In the genomic region with DNA sequence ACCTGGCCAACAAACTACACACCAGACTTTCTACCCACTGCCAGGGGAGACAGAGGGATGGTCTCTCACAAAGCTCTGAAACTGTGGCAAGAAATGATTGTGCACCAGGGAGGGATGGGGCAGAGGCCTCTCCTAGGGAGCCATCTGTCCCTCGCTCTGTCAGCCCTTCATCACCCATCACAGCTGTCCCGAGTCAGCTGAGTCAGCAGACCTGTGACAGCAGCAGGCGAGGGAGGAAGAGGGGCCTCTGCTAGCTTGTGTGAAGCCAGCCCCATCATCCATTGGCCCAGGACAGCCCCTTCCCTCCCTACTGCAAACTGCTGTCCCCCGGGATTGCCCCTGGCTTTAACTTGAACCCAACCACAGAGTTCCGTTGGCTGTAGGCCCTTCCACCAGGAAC, we compare ENCODE assay signal across 1 cellular context.
TF ChIP-seq lines count a peak whose summit lies in the region.

No MANE protein-coding gene starts in this region.

TF ChIP-seq in K562, 482 proteins besides CTCF, POLR2A, EP300 and RAD21 (continued from another document and continues in another):
- TF ChIP-seq, protein P1, sequence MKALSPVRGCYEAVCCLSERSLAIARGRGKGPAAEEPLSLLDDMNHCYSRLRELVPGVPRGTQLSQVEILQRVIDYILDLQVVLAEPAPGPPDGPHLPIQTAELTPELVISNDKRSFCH (CRISPR knock-in tag; IDR thresholded peaks at IDR 0.05), result no peak
- TF ChIP-seq, protein P1 (tag; IDR thresholded peaks at IDR 0.05), result no peak
- TF ChIP-seq JUND (IDR thresholded peaks at IDR 0.05; ENCODE audit: borderline replicate concordance, low read depth, low read length), result no peak
- TF ChIP-seq JUND (tag; IDR thresholded peaks at IDR 0.05; ENCODE audit: borderline replicate concordance, low read depth, low read length), result peak; percentile 12; the same call in 1 of the 3 replicates
- no peak for TF ChIP-seq POU5F1 (IDR thresholded peaks at IDR 0.05; ENCODE audit: borderline replicate concordance, low read depth, low read length, partially characterized antibody)
- TF ChIP-seq HNRNPLL (IDR thresholded peaks at IDR 0.05; ENCODE audit: low read depth, low read length, poor library complexity, severe bottlenecking), result no peak
- TF ChIP-seq, protein P2, sequence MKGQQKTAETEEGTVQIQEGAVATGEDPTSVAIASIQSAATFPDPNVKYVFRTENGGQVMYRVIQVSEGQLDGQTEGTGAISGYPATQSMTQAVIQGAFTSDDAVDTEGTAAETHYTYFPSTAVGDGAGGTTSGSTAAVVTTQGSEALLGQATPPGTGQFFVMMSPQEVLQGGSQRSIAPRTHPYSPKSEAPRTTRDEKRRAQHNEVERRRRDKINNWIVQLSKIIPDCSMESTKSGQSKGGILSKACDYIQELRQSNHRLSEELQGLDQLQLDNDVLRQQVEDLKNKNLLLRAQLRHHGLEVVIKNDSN (CRISPR knock-in tag; IDR thresholded peaks at IDR 0.05), result no peak
- no peak for TF ChIP-seq ZNF347 (CRISPR knock-in tag; IDR thresholded peaks at IDR 0.05; ENCODE audit: low read depth)
- TF ChIP-seq POLR2B (IDR thresholded peaks at IDR 0.05; ENCODE audit: low read depth, partially characterized antibody), result no peak
- TF ChIP-seq NR4A1 (CRISPR knock-in tag; IDR thresholded peaks at IDR 0.05), result no peak
- TF ChIP-seq NR4A1 (tag; IDR thresholded peaks at IDR 0.05), result no peak
- TF ChIP-seq ARID2 (IDR thresholded peaks at IDR 0.05), result no peak
- TF ChIP-seq HNRNPK (IDR thresholded peaks at IDR 0.05; ENCODE audit: low read depth, low read length, poor library complexity, severe bottlenecking), result no peak
- no peak for TF ChIP-seq SREBF1 (IDR thresholded peaks at IDR 0.05; ENCODE audit: borderline replicate concordance, low read depth, low read length)
- TF ChIP-seq, protein P3, sequence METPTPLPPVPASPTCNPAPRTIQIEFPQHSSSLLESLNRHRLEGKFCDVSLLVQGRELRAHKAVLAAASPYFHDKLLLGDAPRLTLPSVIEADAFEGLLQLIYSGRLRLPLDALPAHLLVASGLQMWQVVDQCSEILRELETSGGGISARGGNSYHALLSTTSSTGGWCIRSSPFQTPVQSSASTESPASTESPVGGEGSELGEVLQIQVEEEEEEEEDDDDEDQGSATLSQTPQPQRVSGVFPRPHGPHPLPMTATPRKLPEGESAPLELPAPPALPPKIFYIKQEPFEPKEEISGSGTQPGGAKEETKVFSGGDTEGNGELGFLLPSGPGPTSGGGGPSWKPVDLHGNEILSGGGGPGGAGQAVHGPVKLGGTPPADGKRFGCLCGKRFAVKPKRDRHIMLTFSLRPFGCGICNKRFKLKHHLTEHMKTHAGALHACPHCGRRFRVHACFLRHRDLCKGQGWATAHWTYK (CRISPR knock-in tag; IDR thresholded peaks at IDR 0.05), result peak; percentile 56; the same call in 1 of the 2 replicates
- no peak for TF ChIP-seq LCOR (CRISPR knock-in tag; IDR thresholded peaks at IDR 0.05)
- no peak for TF ChIP-seq MYBL2 (IDR thresholded peaks at IDR 0.05; ENCODE audit: low read depth)
- no peak for TF ChIP-seq MYBL2 (CRISPR knock-in tag; IDR thresholded peaks at IDR 0.05; ENCODE audit: borderline replicate concordance)
- TF ChIP-seq ZNF197 (CRISPR knock-in tag; IDR thresholded peaks at IDR 0.05; ENCODE audit: low read depth), result no peak
- TF ChIP-seq ZNF316 (IDR thresholded peaks at IDR 0.05), result peak; percentile 98
- TF ChIP-seq KHSRP (IDR thresholded peaks at IDR 0.05), result no peak
- TF ChIP-seq, protein P4, sequence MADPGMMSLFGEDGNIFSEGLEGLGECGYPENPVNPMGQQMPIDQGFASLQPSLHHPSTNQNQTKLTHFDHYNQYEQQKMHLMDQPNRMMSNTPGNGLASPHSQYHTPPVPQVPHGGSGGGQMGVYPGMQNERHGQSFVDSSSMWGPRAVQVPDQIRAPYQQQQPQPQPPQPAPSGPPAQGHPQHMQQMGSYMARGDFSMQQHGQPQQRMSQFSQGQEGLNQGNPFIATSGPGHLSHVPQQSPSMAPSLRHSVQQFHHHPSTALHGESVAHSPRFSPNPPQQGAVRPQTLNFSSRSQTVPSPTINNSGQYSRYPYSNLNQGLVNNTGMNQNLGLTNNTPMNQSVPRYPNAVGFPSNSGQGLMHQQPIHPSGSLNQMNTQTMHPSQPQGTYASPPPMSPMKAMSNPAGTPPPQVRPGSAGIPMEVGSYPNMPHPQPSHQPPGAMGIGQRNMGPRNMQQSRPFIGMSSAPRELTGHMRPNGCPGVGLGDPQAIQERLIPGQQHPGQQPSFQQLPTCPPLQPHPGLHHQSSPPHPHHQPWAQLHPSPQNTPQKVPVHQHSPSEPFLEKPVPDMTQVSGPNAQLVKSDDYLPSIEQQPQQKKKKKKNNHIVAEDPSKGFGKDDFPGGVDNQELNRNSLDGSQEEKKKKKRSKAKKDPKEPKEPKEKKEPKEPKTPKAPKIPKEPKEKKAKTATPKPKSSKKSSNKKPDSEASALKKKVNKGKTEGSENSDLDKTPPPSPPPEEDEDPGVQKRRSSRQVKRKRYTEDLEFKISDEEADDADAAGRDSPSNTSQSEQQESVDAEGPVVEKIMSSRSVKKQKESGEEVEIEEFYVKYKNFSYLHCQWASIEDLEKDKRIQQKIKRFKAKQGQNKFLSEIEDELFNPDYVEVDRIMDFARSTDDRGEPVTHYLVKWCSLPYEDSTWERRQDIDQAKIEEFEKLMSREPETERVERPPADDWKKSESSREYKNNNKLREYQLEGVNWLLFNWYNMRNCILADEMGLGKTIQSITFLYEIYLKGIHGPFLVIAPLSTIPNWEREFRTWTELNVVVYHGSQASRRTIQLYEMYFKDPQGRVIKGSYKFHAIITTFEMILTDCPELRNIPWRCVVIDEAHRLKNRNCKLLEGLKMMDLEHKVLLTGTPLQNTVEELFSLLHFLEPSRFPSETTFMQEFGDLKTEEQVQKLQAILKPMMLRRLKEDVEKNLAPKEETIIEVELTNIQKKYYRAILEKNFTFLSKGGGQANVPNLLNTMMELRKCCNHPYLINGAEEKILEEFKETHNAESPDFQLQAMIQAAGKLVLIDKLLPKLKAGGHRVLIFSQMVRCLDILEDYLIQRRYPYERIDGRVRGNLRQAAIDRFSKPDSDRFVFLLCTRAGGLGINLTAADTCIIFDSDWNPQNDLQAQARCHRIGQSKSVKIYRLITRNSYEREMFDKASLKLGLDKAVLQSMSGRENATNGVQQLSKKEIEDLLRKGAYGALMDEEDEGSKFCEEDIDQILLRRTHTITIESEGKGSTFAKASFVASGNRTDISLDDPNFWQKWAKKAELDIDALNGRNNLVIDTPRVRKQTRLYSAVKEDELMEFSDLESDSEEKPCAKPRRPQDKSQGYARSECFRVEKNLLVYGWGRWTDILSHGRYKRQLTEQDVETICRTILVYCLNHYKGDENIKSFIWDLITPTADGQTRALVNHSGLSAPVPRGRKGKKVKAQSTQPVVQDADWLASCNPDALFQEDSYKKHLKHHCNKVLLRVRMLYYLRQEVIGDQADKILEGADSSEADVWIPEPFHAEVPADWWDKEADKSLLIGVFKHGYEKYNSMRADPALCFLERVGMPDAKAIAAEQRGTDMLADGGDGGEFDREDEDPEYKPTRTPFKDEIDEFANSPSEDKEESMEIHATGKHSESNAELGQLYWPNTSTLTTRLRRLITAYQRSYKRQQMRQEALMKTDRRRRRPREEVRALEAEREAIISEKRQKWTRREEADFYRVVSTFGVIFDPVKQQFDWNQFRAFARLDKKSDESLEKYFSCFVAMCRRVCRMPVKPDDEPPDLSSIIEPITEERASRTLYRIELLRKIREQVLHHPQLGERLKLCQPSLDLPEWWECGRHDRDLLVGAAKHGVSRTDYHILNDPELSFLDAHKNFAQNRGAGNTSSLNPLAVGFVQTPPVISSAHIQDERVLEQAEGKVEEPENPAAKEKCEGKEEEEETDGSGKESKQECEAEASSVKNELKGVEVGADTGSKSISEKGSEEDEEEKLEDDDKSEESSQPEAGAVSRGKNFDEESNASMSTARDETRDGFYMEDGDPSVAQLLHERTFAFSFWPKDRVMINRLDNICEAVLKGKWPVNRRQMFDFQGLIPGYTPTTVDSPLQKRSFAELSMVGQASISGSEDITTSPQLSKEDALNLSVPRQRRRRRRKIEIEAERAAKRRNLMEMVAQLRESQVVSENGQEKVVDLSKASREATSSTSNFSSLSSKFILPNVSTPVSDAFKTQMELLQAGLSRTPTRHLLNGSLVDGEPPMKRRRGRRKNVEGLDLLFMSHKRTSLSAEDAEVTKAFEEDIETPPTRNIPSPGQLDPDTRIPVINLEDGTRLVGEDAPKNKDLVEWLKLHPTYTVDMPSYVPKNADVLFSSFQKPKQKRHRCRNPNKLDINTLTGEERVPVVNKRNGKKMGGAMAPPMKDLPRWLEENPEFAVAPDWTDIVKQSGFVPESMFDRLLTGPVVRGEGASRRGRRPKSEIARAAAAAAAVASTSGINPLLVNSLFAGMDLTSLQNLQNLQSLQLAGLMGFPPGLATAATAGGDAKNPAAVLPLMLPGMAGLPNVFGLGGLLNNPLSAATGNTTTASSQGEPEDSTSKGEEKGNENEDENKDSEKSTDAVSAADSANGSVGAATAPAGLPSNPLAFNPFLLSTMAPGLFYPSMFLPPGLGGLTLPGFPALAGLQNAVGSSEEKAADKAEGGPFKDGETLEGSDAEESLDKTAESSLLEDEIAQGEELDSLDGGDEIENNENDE (IDR thresholded peaks at IDR 0.05; ENCODE audit: low read depth, low read length), result no peak
- no peak for TF ChIP-seq BRD9 (IDR thresholded peaks at IDR 0.05; ENCODE audit: low read depth, partially characterized antibody)
- TF ChIP-seq FOSL1 (tag; conservative IDR thresholded peaks at IDR 0.05), result 0 out of 2 replicates have a peak, but pooled peaks have one; percentile 14
- TF ChIP-seq, protein P5, sequence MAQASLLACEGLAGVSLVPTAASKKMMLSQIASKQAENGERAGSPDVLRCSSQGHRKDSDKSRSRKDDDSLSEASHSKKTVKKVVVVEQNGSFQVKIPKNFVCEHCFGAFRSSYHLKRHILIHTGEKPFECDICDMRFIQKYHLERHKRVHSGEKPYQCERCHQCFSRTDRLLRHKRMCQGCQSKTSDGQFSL (CRISPR knock-in tag; IDR thresholded peaks at IDR 0.05), result no peak
- TF ChIP-seq, protein P5 (tag; IDR thresholded peaks at IDR 0.05), result no peak
- TF ChIP-seq, protein P6, sequence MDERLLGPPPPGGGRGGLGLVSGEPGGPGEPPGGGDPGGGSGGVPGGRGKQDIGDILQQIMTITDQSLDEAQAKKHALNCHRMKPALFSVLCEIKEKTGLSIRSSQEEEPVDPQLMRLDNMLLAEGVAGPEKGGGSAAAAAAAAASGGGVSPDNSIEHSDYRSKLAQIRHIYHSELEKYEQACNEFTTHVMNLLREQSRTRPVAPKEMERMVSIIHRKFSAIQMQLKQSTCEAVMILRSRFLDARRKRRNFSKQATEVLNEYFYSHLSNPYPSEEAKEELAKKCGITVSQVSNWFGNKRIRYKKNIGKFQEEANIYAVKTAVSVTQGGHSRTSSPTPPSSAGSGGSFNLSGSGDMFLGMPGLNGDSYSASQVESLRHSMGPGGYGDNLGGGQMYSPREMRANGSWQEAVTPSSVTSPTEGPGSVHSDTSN (CRISPR knock-in tag; IDR thresholded peaks at IDR 0.05; ENCODE audit: low read depth), result no peak
- TF ChIP-seq, protein P6 (tag; conservative IDR thresholded peaks at IDR 0.05; ENCODE audit: low read depth), result peak; percentile 64
- TF ChIP-seq, protein P7, sequence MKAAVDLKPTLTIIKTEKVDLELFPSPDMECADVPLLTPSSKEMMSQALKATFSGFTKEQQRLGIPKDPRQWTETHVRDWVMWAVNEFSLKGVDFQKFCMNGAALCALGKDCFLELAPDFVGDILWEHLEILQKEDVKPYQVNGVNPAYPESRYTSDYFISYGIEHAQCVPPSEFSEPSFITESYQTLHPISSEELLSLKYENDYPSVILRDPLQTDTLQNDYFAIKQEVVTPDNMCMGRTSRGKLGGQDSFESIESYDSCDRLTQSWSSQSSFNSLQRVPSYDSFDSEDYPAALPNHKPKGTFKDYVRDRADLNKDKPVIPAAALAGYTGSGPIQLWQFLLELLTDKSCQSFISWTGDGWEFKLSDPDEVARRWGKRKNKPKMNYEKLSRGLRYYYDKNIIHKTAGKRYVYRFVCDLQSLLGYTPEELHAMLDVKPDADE (conservative IDR thresholded peaks at IDR 0.05; ENCODE audit: control insufficient read depth, low read depth, low read length), result no peak
- TF ChIP-seq MAFF (IDR thresholded peaks at IDR 0.05; ENCODE audit: low read length), result peak; percentile 85
- no peak for TF ChIP-seq RFX1 (IDR thresholded peaks at IDR 0.05)
- no peak for TF ChIP-seq TAF7 (tag; IDR thresholded peaks at IDR 0.05)
- TF ChIP-seq, protein P8, sequence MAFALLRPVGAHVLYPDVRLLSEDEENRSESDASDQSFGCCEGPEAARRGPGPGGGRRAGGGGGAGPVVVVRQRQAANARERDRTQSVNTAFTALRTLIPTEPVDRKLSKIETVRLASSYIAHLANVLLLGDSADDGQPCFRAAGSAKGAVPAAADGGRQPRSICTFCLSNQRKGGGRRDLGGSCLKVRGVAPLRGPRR (CRISPR knock-in tag; IDR thresholded peaks at IDR 0.05), result no peak
- 0 out of 2 replicates have a peak, but pooled peaks have one; percentile 9 for TF ChIP-seq SMARCA4 (IDR thresholded peaks at IDR 0.05)
- no peak for TF ChIP-seq YBX1 (IDR thresholded peaks at IDR 0.05)
- no peak for TF ChIP-seq POLR2AphosphoS5 (IDR thresholded peaks at IDR 0.05; ENCODE audit: control insufficient read depth, insufficient read depth, low read depth, low read length)
